ENCODE assay signal across 11 cellular contexts in genomic region chr17:75428775-75429469, GRCh38. TPM values are rescaled to one million over a fixed set of nuclear protein-coding genes. Genes with fewer than 3 reads are reported as not detected.
DNase-seq lines count a peak whose midpoint lies in the region; ATAC-seq, FAIRE-seq and TF ChIP-seq lines count a peak whose summit lies in the region.
"Had no signal": no experiment of that assay in that cellular context is flagged by ENCODE, and none has a peak within 500 bp of the region (broad histone marks: within the 10 kb centered on the region; RNA-seq: fewer than 3 reads in every experiment).

No MANE protein-coding gene starts in this region.

- peak; percentile 67 to 73 for ATAC-seq in A549

- H3K4me2 ChIP-seq in A549, result peak overlapping the region; percentile 90
- H3K4me2 ChIP-seq: KMS-11 had no signal

- CTCF ChIA-PET in A549 (lab: Yijun Ruan, JAX), result interaction anchor here (0.6 to 7.0 kb wide), 19 partner anchors 10 to 319 kb away, joined by 3 to 41 read pairs (median 3); partner anchors contain the start of genes SMIM5, TMEM94 and TSEN54

- no peak for TF ChIP-seq RAD21 in A549 (conservative IDR thresholded peaks at IDR 0.05 in 1 of 2, IDR thresholded peaks at IDR 0.05 in 1 of 2)

- no peak overlapping the region for H3K4me3 ChIP-seq in A549
- H3K4me3 ChIP-seq: spleen had no signal

- no peak for TF ChIP-seq POLR2A in A549 (IDR thresholded peaks at IDR 0.05; ENCODE audit: low read length)

- TF ChIP-seq CTCF in A549 (IDR thresholded peaks at IDR 0.05), result no peak

- no peak for TF ChIP-seq EP300 in A549 (IDR thresholded peaks at IDR 0.05)

- peaks cover 35% of the 10 kb centered on the region for H3K4me1 ChIP-seq in A549

- 26% methylated on average over 16 of the region's 16 CpGs for WGBS in A549 (ENCODE audit: missing lambda C conversion rate)

- DNase-seq in A549 (ENCODE audit: low read depth in 1 of 2, low spot score in 1 of 2) (peak; percentile 87 to 91), NCI-H460 (ENCODE audit: extremely low read depth, low read depth) (peak; percentile 52), dermis microvascular lymphatic vessel endothelial cell (ENCODE audit: low read depth in 2 of 2) (peak; percentile 60 to 79), myocyte (ENCODE audit: low read depth) (peak; percentile 77), activated T-cell treated with anti-CD3 and anti-CD28 coated beads for 4 hours (no peak), NCI-H2107 treated with DMSO at 0.1 percent for 48 hours (lab: John Stamatoyannopoulos, UW; ENCODE audit: unreplicated experiment) (no peak)
- no peak for DNase-seq in activated T-cell treated with anti-CD3 and anti-CD28 coated beads, Interleukin-2, amount 50 U/mL, for 1 hour
- DNase-seq in stimulated activated CD4-positive, alpha-beta T cell treated with anti-CD3 and anti-CD28 coated beads, Interleukin-1b, Interleukin-23, amount 100 ng/mL, for 48 hours, result no peak
- DNase-seq: CD4-positive, alpha-beta memory T cell; spleen had no signal

- POLR2A ChIA-PET in A549 (lab: Yijun Ruan, JAX), result interaction anchor here (0.7 to 3.2 kb wide), 4 partner anchors 23 to 182 kb away, joined by 3 to 30 read pairs (median 6); partner anchors contain the start of genes GRB2, MIF4GD and TMEM94

- H3K9me3 ChIP-seq in A549, result no peaks in the 10 kb centered on the region
- H3K9me3 ChIP-seq: spleen had no signal

- H3K27ac ChIP-seq in A549, result peak overlapping the region; percentile 80 to 89
- H3K27ac ChIP-seq: KMS-11 had no signal

- no peak for FAIRE-seq in A549 (lab: Jason Lieb, UNC)

TF ChIP-seq in A549, 52 proteins besides CTCF, POLR2A, EP300 and RAD21 (continues in another document):
- TF ChIP-seq SREBF2 (IDR thresholded peaks at IDR 0.05) (no peak), ATOH8 (CRISPR knock-in tag; IDR thresholded peaks at IDR 0.05; ENCODE audit: low read depth) (no peak), JUNB (IDR thresholded peaks at IDR 0.05) (0 out of 2 replicates have a peak, but pooled peaks have one; percentile 14), HMGXB4 (CRISPR knock-in tag; IDR thresholded peaks at IDR 0.05; ENCODE audit: borderline replicate concordance) (no peak), ESRRA (IDR thresholded peaks at IDR 0.05; ENCODE audit: borderline replicate concordance, low read length) (0 out of 2 replicates have a peak, but pooled peaks have one; percentile 7), ZSCAN20 (CRISPR knock-in tag; IDR thresholded peaks at IDR 0.05) (no peak), ELK1 (IDR thresholded peaks at IDR 0.05; ENCODE audit: low read depth, low read length) (no peak), ZNF302 (CRISPR knock-in tag; IDR thresholded peaks at IDR 0.05) (no peak), MAFK (IDR thresholded peaks at IDR 0.05; ENCODE audit: partially characterized antibody) (peak; percentile 87), RFX5 (IDR thresholded peaks at IDR 0.05) (peak; percentile 82), TFCP2L1 (CRISPR knock-in tag; IDR thresholded peaks at IDR 0.05) (no peak), FOSL2 (IDR thresholded peaks at IDR 0.05) (no peak), FOSL2 (CRISPR knock-in tag; IDR thresholded peaks at IDR 0.05) (peak; percentile 79), PBX3 (IDR thresholded peaks at IDR 0.05) (no peak), MAX (IDR thresholded peaks at IDR 0.05) (no peak), HES2 (IDR thresholded peaks at IDR 0.05) (no peak), PHF8 (IDR thresholded peaks at IDR 0.05; ENCODE audit: borderline replicate concordance, low read depth) (no peak)

RNA-seq across cellular contexts. Expression of gene GRB2, which starts 23.4 kb away (rescaled TPM):
- polyA plus RNA-seq in A549 (2011; rRNA removed), result 87.5 and 91.4 TPM in 2 replicates
- 88.8 and 101 TPM in 2 replicates for polyA plus RNA-seq in A549 (2012; cell fraction: cytosol; rRNA removed)
- polyA plus RNA-seq in A549 (2012; cell fraction: nucleus; rRNA removed), result 106 and 120 TPM in 2 replicates
- polyA plus RNA-seq in A549 (2017; fragmentation: RNase III; extraction: RNeasy Plus Mini Kit Qiagen cat#74134 plus additional on column Dnase treatment), result 89.0 to 91.9 TPM (median 90.1 TPM) in 3 replicates
- 33.3 and 40.5 TPM in 2 replicates for polyA minus RNA-seq in A549 (2011; rRNA and poly(A)+ RNA removed)
- total RNA-seq in NCI-H460 (2014; rRNA removed; shearing (Covaris generic)), result 92.0 and 95.9 TPM in 2 replicates
- polyA plus RNA-seq in NCI-H460 (2014; cell fraction: nucleus; rRNA removed), result 70.2 and 89.7 TPM in 2 replicates
- 69.3 and 81.2 TPM in 2 replicates for total RNA-seq in dermis microvascular lymphatic vessel endothelial cell
- total RNA-seq in myocyte, result 125 and 138 TPM in 2 replicates
- 109 TPM for polyA plus RNA-seq in myocyte (2012)

RNA-seq across cellular contexts. Expression of gene TMEM94, which starts 27.5 kb away (rescaled TPM):
- polyA plus RNA-seq in A549 (2011; rRNA removed) (30.5 and 42.7 TPM in 2 replicates), A549 (2017; fragmentation: RNase III; extraction: RNeasy Plus Mini Kit Qiagen cat#74134 plus additional on column Dnase treatment) (50.0 to 64.9 TPM (median 63.8 TPM) in 3 replicates)
- polyA plus RNA-seq in A549 (2012; cell fraction: cytosol; rRNA removed), result 78.2 and 99.5 TPM in 2 replicates
- polyA plus RNA-seq in A549 (2012; cell fraction: nucleus; rRNA removed), result 407 and 498 TPM in 2 replicates
- polyA minus RNA-seq in A549 (2011; rRNA and poly(A)+ RNA removed), result 56.2 and 73.8 TPM in 2 replicates
- 39.8 and 49.8 TPM in 2 replicates for total RNA-seq in NCI-H460 (2014; rRNA removed; shearing (Covaris generic))
- polyA plus RNA-seq in NCI-H460 (2014; cell fraction: nucleus; rRNA removed), result 108 and 230 TPM in 2 replicates
- total RNA-seq in dermis microvascular lymphatic vessel endothelial cell (17.2 and 27.2 TPM in 2 replicates), myocyte (73.0 and 80.0 TPM in 2 replicates)
- 48.7 TPM for polyA plus RNA-seq in myocyte (2012)

Comparison
In these comparisons a context has a peak if more than half of its experiments do, and no peak if none do; other contexts are left out.
1. DNase-seq: peak in A549 (2 of 2), NCI-H460 (single experiment), dermis microvascular lymphatic vessel endothelial cell (2 of 2) and myocyte (single experiment); none in activated T-cell treated with anti-CD3 and anti-CD28 coated beads, Interleukin-2, amount 50 U/mL, for 1 hour (single experiment), activated T-cell treated with anti-CD3 and anti-CD28 coated beads for 4 hours (single experiment), NCI-H2107 treated with DMSO at 0.1 percent for 48 hours (single experiment) and stimulated activated CD4-positive, alpha-beta T cell treated with anti-CD3 and anti-CD28 coated beads, Interleukin-1b, Interleukin-23, amount 100 ng/mL, for 48 hours (single experiment).